In genomic region chr5:140548300-140548688, GRCh38 we compare ENCODE assay signal across 9 cellular contexts. TPM values are rescaled to one million over a fixed set of nuclear protein-coding genes. Genes with fewer than 3 reads are reported as not detected.
A peak's percentile ranks its signal among the peaks of the same experiment; 100 is the strongest.
DNase-seq lines count a peak whose midpoint lies in the region; ATAC-seq and TF ChIP-seq lines count a peak whose summit lies in the region.
"Had no signal": no experiment of that assay in that cellular context is flagged by ENCODE, and none has a peak within 500 bp of the region (broad histone marks: within the 10 kb centered on the region; RNA-seq: fewer than 3 reads in every experiment).

No MANE protein-coding gene starts in this region.

- TF ChIP-seq EP300 in gastroesophageal sphincter (IDR thresholded peaks at IDR 0.05): no peak

- intact Hi-C loops in gastrocnemius medialis (cut with DNase I; ENCODE audit: low total_unique reads): loop anchor here (1.0 to 5.0 kb wide), 2 partner anchors 16 to 154 kb away; partner anchors contain the start of genes APBB3, SLC35A4 and ZMAT2

- no peaks in the 10 kb centered on the region for H3K27me3 Mint-ChIP-seq in T-helper 17 cell

- 0% methylated on average over 1 of the region's 5 CpGs; no CpG with 5 or more reads in 1 of the 2 donors for WGBS in gastroesophageal sphincter (ENCODE audit: low coverage in 1 of 2), 2 donors

- TF ChIP-seq CTCF in gastroesophageal sphincter (IDR thresholded peaks at IDR 0.05): no peak
- no peak for TF ChIP-seq CTCF in gastrocnemius medialis (IDR thresholded peaks at IDR 0.05 in 4 of 5, conservative IDR thresholded peaks at IDR 0.05 in 1 of 5)

- peaks cover 41% of the 10 kb centered on the region for H3K4me1 Mint-ChIP-seq in T-helper 17 cell

- TF ChIP-seq POLR2A in gastroesophageal sphincter (IDR thresholded peaks at IDR 0.05): no peak
- TF ChIP-seq POLR2A in gastrocnemius medialis (IDR thresholded peaks at IDR 0.05): peak in 1 of 2 donors; percentile 48

- H3K9me3 ChIP-seq in T-helper 17 cell (ENCODE audit: control insufficient read depth, low read length, poor library complexity, severe bottlenecking) (no peaks in the 10 kb centered on the region), gastroesophageal sphincter (no peaks in the 10 kb centered on the region), gastrocnemius medialis (no peaks in the 10 kb centered on the region)

- peak overlapping the region; percentile 49 to 61 for H3K4me3 ChIP-seq in gastroesophageal sphincter
- H3K4me3 ChIP-seq in gastrocnemius medialis: peak overlapping the region; percentile 54 to 79 (median 78)

- no peaks in the 10 kb centered on the region for H3K27me3 ChIP-seq in gastroesophageal sphincter
- no peaks in the 10 kb centered on the region for H3K27me3 ChIP-seq in gastrocnemius medialis

- ATAC-seq in GM18870 (IDR thresholded peaks at IDR 0.05; ENCODE audit: unreplicated experiment): peak; percentile 4
- ATAC-seq in T-helper 17 cell: peak; percentile 2
- ATAC-seq in gastroesophageal sphincter: no peak
- peak; percentile 60 to 65 for ATAC-seq in gastrocnemius medialis
- ATAC-seq in GM21529 (IDR thresholded peaks at IDR 0.05; ENCODE audit: unreplicated experiment): no peak
- no peak for ATAC-seq in HG03045 (IDR thresholded peaks at IDR 0.05; ENCODE audit: unreplicated experiment)

- peak overlapping the region; percentile 89 for H3K4me3 Mint-ChIP-seq in T-helper 17 cell

- H3K27ac Mint-ChIP-seq in T-helper 17 cell: peak overlapping the region; percentile 95

- H3K27ac ChIP-seq in gastroesophageal sphincter: peak overlapping the region; percentile 91 to 99 (median 95)
- H3K27ac ChIP-seq in gastrocnemius medialis: peak overlapping the region; percentile 92 to 100 (median 100)

- no peak for DNase-seq in T-helper 17 cell
- DNase-seq in gastrocnemius medialis: peak; percentile 85 to 93
- DNase-seq in middle frontal gyrus (ENCODE audit: extremely low spot score, low spot score): no peak
- DNase-seq in OCI-M2 (lab: John Stamatoyannopoulos, UW; ENCODE audit: unreplicated experiment): no peak

- H3K36me3 Mint-ChIP-seq in T-helper 17 cell (ENCODE audit: low read depth): peaks cover 10% of the 10 kb centered on the region

- H3K36me3 ChIP-seq in gastroesophageal sphincter: peaks cover 0 to 51% of the 10 kb centered on the region in 2 donors
- peaks cover 0 to 42% of the 10 kb centered on the region in 2 donors for H3K36me3 ChIP-seq in gastrocnemius medialis

- peaks cover 9 to 45% (median 30%) of the 10 kb centered on the region in 3 donors for H3K4me1 ChIP-seq in gastroesophageal sphincter
- peaks cover 46 to 52% of the 10 kb centered on the region in 2 donors for H3K4me1 ChIP-seq in gastrocnemius medialis

- in situ Hi-C loops in gastrocnemius medialis (cut with MboI; ENCODE audit: low sequenced_read_pairs in 4 of 4): loop anchor here in 2 of 4 donors (10.0 kb wide), 1 partner anchor 97 kb away; the partner anchor contains the start of genes IK (in 2 of the 2) and NDUFA2 (in 2 of the 2)

RNA-seq across cellular contexts. Expression of gene EIF4EBP3, which starts 0.8 kb away (rescaled TPM):
- 10 to 100 TPM in 1 of 2 donors, 1 to 10 TPM in 1; 9.1 to 14.0 TPM for total RNA-seq in T-helper 17 cell
- 10 to 100 TPM in 2 of 4 donors, 1 to 10 TPM in 2; 1.8 to 21.5 (median 11.2) TPM for total RNA-seq in gastroesophageal sphincter
- 100 to 1,000 TPM in 1 of 4 donors, 10 to 100 TPM in 3; 38.6 to 118 (median 51.8) TPM for total RNA-seq in gastrocnemius medialis
- total RNA-seq: cerebellum had no signal

RNA-seq across cellular contexts. Expression of gene SRA1, which starts 9.0 kb away (rescaled TPM):
- total RNA-seq in T-helper 17 cell (10 to 100 TPM; 29.9 to 33.2 TPM), gastroesophageal sphincter (10 to 100 TPM; 17.5 to 29.4 (median 23.2) TPM), gastrocnemius medialis (10 to 100 TPM; 34.1 to 67.3 (median 40.6) TPM)

RNA-seq across cellular contexts. Expression of gene APBB3, which starts 16.1 kb away (rescaled TPM):
- total RNA-seq in T-helper 17 cell (10 to 100 TPM; 47.5 to 59.0 TPM), gastroesophageal sphincter (10 to 100 TPM in 3 of 4 donors, 1 to 10 TPM in 1; 9.7 to 25.1 (median 17.5) TPM), gastrocnemius medialis (10 to 100 TPM in 2 of 4 donors, 1 to 10 TPM in 2; 4.1 to 12.5 (median 9.0) TPM)

RNA-seq across cellular contexts. Expression of gene SLC35A4, which starts 16.3 kb away (rescaled TPM):
- total RNA-seq in T-helper 17 cell (10 to 100 TPM; 43.2 to 45.0 TPM), gastroesophageal sphincter (10 to 100 TPM; 24.5 to 52.0 (median 32.7) TPM), gastrocnemius medialis (100 to 1,000 TPM in 2 of 4 donors, 10 to 100 TPM in 2; 71.7 to 152 (median 114) TPM)

Comparison
In these comparisons a context has a peak if more than half of its experiments do, and no peak if none do; other contexts are left out.
1. ATAC-seq: peak in GM18870 (single experiment), T-helper 17 cell (single experiment) and gastrocnemius medialis (2 of 2); none in gastroesophageal sphincter (single experiment), GM21529 (single experiment) and HG03045 (single experiment).
2. DNase-seq: peak in gastrocnemius medialis (2 of 2); none in T-helper 17 cell (0 of 3), middle frontal gyrus (single experiment) and OCI-M2 (single experiment).